In the genomic region with DNA sequence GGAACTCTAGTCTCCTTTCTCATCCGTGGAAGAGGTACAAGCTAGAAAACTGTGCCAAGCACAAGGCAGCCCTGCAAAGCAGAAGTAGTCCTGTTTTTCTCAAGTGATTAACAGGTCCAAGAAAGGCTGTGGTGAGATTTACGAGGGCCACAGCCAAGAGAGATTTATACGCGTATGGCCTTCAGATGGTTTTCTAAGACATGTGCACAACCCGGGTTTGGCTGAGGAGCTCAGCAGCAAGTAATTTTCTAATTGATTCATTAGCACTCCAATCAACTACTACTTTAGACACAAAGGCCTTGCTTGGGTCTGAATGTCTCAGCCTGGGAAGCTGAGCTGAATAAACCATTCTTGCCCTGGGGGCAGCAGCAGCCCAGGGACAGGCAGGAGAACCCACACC, we compare ENCODE assay signal across 20 cellular contexts. TPM values are rescaled to one million over a fixed set of nuclear protein-coding genes. Genes with fewer than 3 reads are reported as not detected.
DNase-seq lines count a peak whose midpoint lies in the region; ATAC-seq and TF ChIP-seq lines count a peak whose summit lies in the region.
"Had no signal": no experiment of that assay in that cellular context is flagged by ENCODE, and none has a peak within 500 bp of the region (broad histone marks: within the 10 kb centered on the region; RNA-seq: fewer than 3 reads in every experiment).

No MANE protein-coding gene starts in this region.

- peaks cover 4 to 65% (median 26%) of the 10 kb centered on the region in 4 donors for H3K4me1 Mint-ChIP-seq in CD4-positive, CD25-positive, alpha-beta regulatory T cell
- peaks cover 68% of the 10 kb centered on the region for H3K4me1 Mint-ChIP-seq in brain
- H3K4me1 Mint-ChIP-seq in natural killer cell treated with Interleukin-12 subunit alpha and Interleukin-12 subunit beta and Interleukin-15 and Interleukin-18, amount 100 ng/mL, for 72 hours (ENCODE audit: low read depth in 2 of 2): peaks cover 48 to 60% of the 10 kb centered on the region in 2 donors

- DNase-seq in CD4-positive, CD25-positive, alpha-beta regulatory T cell: no peak
- DNase-seq in Kasumi-1 (lab: John Stamatoyannopoulos, UW): peak; percentile 14
- DNase-seq in natural killer cell treated with Interleukin-12 subunit alpha and Interleukin-12 subunit beta and Interleukin-15 and Interleukin-18, amount 100 ng/mL, for 72 hours (ENCODE audit: low spot score): no peak
- DNase-seq in foreskin melanocyte: no peak
- DNase-seq in EL: no peak
- DNase-seq in GM19240 (ENCODE audit: insufficient read length, low spot score): no peak
- DNase-seq: activated B cell treated with CpG ODN at 0.5 μM for 24 hours; activated gamma-delta T cell; esophagus squamous epithelium; heart right ventricle; mesenchymal stem cell; NCI-H187 treated with DMSO at 0.1 percent for 48 hours; NCI-H524; stimulated activated CD4-positive, alpha-beta T cell treated with anti-CD3 and anti-CD28 coated beads, Interleukin-4, amount 100 ng/mL, for 1 hour; stimulated activated CD8-positive, alpha-beta memory T cell treated with anti-CD3 and anti-CD28 coated beads, Interleukin-4, amount 100 ng/mL, for 48 hours; SW 1271; tibial artery had no signal

- no peak overlapping the region for H3K27ac ChIP-seq in CD4-positive, CD25-positive, alpha-beta regulatory T cell (ENCODE audit: insufficient read depth, low read length, poor library complexity, severe bottlenecking)
- H3K27ac ChIP-seq: coronary artery, heart right ventricle had no signal

- no peak overlapping the region for H3K4me3 Mint-ChIP-seq in CD4-positive, CD25-positive, alpha-beta regulatory T cell
- peak overlapping the region in 4 of 5 experiments; percentile 1 to 41 (median 28) for H3K4me3 Mint-ChIP-seq in brain
- no peak overlapping the region for H3K4me3 Mint-ChIP-seq in natural killer cell treated with Interleukin-12 subunit alpha and Interleukin-12 subunit beta and Interleukin-15 and Interleukin-18, amount 100 ng/mL, for 72 hours
- H3K4me3 Mint-ChIP-seq: activated B cell treated with CpG ODN at 0.5 μM for 24 hours had no signal

- H3K27ac Mint-ChIP-seq in CD4-positive, CD25-positive, alpha-beta regulatory T cell: peak overlapping the region in 2 of 3 donors; percentile 14 to 37
- H3K27ac Mint-ChIP-seq in brain: peak overlapping the region; percentile 53 to 88 (median 65)
- H3K27ac Mint-ChIP-seq in natural killer cell treated with Interleukin-12 subunit alpha and Interleukin-12 subunit beta and Interleukin-15 and Interleukin-18, amount 100 ng/mL, for 72 hours: peak overlapping the region; percentile 44 to 85
- H3K27ac Mint-ChIP-seq: activated B cell treated with CpG ODN at 0.5 μM for 24 hours had no signal

- H3K9me3 ChIP-seq in CD4-positive, CD25-positive, alpha-beta regulatory T cell (ENCODE audit: control insufficient read depth in 2 of 2, low read length in 2 of 2): no peaks in the 10 kb centered on the region
- H3K9me3 ChIP-seq: esophagus squamous epithelium, heart right ventricle, tibial artery had no signal

- no peak for ATAC-seq in CD4-positive, CD25-positive, alpha-beta regulatory T cell (ENCODE audit: low read depth in 2 of 2)
- ATAC-seq in natural killer cell treated with Interleukin-12 subunit alpha and Interleukin-12 subunit beta and Interleukin-15 and Interleukin-18, amount 100 ng/mL, for 72 hours: no peak
- ATAC-seq in esophagus mucosa: no peak
- ATAC-seq: heart right ventricle had no signal

- TF ChIP-seq CTCF in brain (conservative IDR thresholded peaks at IDR 0.05): no peak

- H3K27me3 Mint-ChIP-seq in CD4-positive, CD25-positive, alpha-beta regulatory T cell: no peaks in the 10 kb centered on the region
- H3K27me3 Mint-ChIP-seq in brain: peaks cover 3% of the 10 kb centered on the region
- no peaks in the 10 kb centered on the region for H3K27me3 Mint-ChIP-seq in natural killer cell treated with Interleukin-12 subunit alpha and Interleukin-12 subunit beta and Interleukin-15 and Interleukin-18, amount 100 ng/mL, for 72 hours
- H3K27me3 Mint-ChIP-seq: activated B cell treated with CpG ODN at 0.5 μM for 24 hours had no signal

- H3K4me3 ChIP-seq in CD4-positive, CD25-positive, alpha-beta regulatory T cell (ENCODE audit: low read depth, low read length): no peak overlapping the region
- H3K4me3 ChIP-seq: coronary artery, esophagus squamous epithelium, heart right ventricle, tibial artery had no signal

- no peaks in the 10 kb centered on the region for H3K36me3 ChIP-seq in CD4-positive, CD25-positive, alpha-beta regulatory T cell (ENCODE audit: control insufficient read depth, insufficient read depth, low read length)
- H3K36me3 ChIP-seq: heart right ventricle, tibial artery had no signal

- peaks cover 3% of the 10 kb centered on the region for H3K4me1 ChIP-seq in CD4-positive, CD25-positive, alpha-beta regulatory T cell (ENCODE audit: control insufficient read depth, insufficient read depth, low read length, poor library complexity, severe bottlenecking)

- no peaks in the 10 kb centered on the region for H3K27me3 ChIP-seq in CD4-positive, CD25-positive, alpha-beta regulatory T cell (ENCODE audit: control insufficient read depth, insufficient read depth, low read length)
- H3K27me3 ChIP-seq: esophagus squamous epithelium, heart right ventricle, tibial artery had no signal

- H3K36me3 Mint-ChIP-seq in CD4-positive, CD25-positive, alpha-beta regulatory T cell: peaks cover 4% of the 10 kb centered on the region
- peaks cover 7% of the 10 kb centered on the region for H3K36me3 Mint-ChIP-seq in brain
- no peaks in the 10 kb centered on the region for H3K36me3 Mint-ChIP-seq in natural killer cell treated with Interleukin-12 subunit alpha and Interleukin-12 subunit beta and Interleukin-15 and Interleukin-18, amount 100 ng/mL, for 72 hours

- no peaks in the 10 kb centered on the region for H3K9me3 Mint-ChIP-seq in CD4-positive, CD25-positive, alpha-beta regulatory T cell
- H3K9me3 Mint-ChIP-seq in brain: no peaks in the 10 kb centered on the region
- H3K9me3 Mint-ChIP-seq in natural killer cell treated with Interleukin-12 subunit alpha and Interleukin-12 subunit beta and Interleukin-15 and Interleukin-18, amount 100 ng/mL, for 72 hours: no peaks in the 10 kb centered on the region
- H3K9me3 Mint-ChIP-seq: activated B cell treated with CpG ODN at 0.5 μM for 24 hours had no signal

RNA-seq across cellular contexts. Expression of a gene that starts 55.8 kb away (rescaled TPM):
- 30.6 TPM for total RNA-seq in CD4-positive, CD25-positive, alpha-beta regulatory T cell
- polyA plus RNA-seq in CD4-positive, CD25-positive, alpha-beta regulatory T cell: 1 to 10 TPM; 5.4 to 7.4 (median 6.9) TPM
- polyA plus RNA-seq in brain (ENCODE audit: insufficient read depth, low read depth, low replicate concordance): 197 TPM
- 10 to 100 TPM; 59.0 to 92.1 TPM for total RNA-seq in natural killer cell treated with Interleukin-12 subunit alpha and Interleukin-12 subunit beta and Interleukin-15 and Interleukin-18, amount 100 ng/mL, for 72 hours
- 39.3 TPM for total RNA-seq in esophagus mucosa

Comparison
In these comparisons a context has a peak if more than half of its experiments do, and no peak if none do; other contexts are left out.
1. DNase-seq: peak in Kasumi-1 (2 of 2); none in CD4-positive, CD25-positive, alpha-beta regulatory T cell (0 of 3), natural killer cell treated with Interleukin-12 subunit alpha and Interleukin-12 subunit beta and Interleukin-15 and Interleukin-18, amount 100 ng/mL, for 72 hours (single experiment), foreskin melanocyte (single experiment), EL (single experiment) and GM19240 (single experiment).
2. H3K4me3 Mint-ChIP-seq: peak in brain (4 of 5); none in CD4-positive, CD25-positive, alpha-beta regulatory T cell (0 of 4) and natural killer cell treated with Interleukin-12 subunit alpha and Interleukin-12 subunit beta and Interleukin-15 and Interleukin-18, amount 100 ng/mL, for 72 hours (single experiment).
3. Peak in every context shown above with its lines, with median percentiles within 50 percentile points of each other: H3K27ac Mint-ChIP-seq.